1 cellular context compared by ENCODE assay signal in the genomic region with DNA sequence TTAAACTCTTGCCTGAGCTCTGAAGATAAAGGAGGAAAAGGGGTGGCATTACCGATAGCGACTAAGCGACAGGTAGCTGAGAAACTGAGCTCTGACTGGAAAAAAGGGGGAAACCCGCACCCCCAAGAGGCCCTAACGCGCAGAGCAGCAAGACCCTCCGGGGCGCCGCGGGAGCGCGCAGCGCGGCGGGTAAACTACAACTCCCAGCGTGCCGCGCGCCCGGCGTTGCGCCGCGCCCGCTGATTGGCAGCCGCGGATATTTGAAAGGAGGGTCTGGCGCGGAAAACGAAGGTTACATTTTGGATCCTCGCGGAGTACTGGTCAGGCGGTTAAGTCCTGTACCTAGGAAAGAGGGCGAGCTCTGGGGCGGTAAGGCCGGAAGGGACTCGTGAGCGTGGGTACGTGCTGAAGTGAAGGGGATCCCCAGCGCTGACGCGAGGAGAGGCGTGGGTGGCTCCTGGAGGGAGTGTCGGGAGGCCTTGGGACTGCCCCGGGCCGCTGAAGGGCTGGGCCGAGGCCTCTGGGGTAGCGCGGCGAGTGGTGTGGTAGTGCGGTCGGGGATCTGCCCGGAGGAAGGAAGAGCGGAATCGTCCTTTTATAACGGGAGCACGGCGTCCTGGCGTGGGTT.
TF ChIP-seq lines count a peak whose summit lies in the region.

A gene (plus strand): TSS at position 291 of the 628 bp plus-strand sequence. CDS start 468 bp downstream, outside the sequence.

TF ChIP-seq in GM12878, 131 proteins besides CTCF, POLR2A, EP300 and RAD21 (continued from another document):
- peak; percentile 79 for TF ChIP-seq CHD2 (IDR thresholded peaks at IDR 0.05; ENCODE audit: borderline replicate concordance, low read depth, low read length)
- TF ChIP-seq CBX5 (IDR thresholded peaks at IDR 0.05; ENCODE audit: low read depth), result no peak
- TF ChIP-seq ZBED1 (IDR thresholded peaks at IDR 0.05; ENCODE audit: borderline replicate concordance), result no peak
- peak; percentile 17; the same call in 1 of the 2 replicates for TF ChIP-seq RB1 (IDR thresholded peaks at IDR 0.05; ENCODE audit: borderline replicate concordance)
- TF ChIP-seq POU2F2 (IDR thresholded peaks at IDR 0.05; ENCODE audit: borderline replicate concordance, low read depth, low read length), result peak; percentile 10; the same call in 1 of the 3 replicates
- TF ChIP-seq, protein P1, sequence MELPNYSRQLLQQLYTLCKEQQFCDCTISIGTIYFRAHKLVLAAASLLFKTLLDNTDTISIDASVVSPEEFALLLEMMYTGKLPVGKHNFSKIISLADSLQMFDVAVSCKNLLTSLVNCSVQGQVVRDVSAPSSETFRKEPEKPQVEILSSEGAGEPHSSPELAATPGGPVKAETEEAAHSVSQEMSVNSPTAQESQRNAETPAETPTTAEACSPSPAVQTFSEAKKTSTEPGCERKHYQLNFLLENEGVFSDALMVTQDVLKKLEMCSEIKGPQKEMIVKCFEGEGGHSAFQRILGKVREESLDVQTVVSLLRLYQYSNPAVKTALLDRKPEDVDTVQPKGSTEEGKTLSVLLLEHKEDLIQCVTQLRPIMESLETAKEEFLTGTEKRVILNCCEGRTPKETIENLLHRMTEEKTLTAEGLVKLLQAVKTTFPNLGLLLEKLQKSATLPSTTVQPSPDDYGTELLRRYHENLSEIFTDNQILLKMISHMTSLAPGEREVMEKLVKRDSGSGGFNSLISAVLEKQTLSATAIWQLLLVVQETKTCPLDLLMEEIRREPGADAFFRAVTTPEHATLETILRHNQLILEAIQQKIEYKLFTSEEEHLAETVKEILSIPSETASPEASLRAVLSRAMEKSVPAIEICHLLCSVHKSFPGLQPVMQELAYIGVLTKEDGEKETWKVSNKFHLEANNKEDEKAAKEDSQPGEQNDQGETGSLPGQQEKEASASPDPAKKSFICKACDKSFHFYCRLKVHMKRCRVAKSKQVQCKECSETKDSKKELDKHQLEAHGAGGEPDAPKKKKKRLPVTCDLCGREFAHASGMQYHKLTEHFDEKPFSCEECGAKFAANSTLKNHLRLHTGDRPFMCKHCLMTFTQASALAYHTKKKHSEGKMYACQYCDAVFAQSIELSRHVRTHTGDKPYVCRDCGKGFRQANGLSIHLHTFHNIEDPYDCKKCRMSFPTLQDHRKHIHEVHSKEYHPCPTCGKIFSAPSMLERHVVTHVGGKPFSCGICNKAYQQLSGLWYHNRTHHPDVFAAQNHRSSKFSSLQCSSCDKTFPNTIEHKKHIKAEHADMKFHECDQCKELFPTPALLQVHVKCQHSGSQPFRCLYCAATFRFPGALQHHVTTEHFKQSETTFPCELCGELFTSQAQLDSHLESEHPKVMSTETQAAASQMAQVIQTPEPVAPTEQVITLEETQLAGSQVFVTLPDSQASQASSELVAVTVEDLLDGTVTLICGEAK (IDR thresholded peaks at IDR 0.05; ENCODE audit: borderline replicate concordance), result peak; percentile 37; the same call in 1 of the 2 replicates
- no peak for TF ChIP-seq ZNF217 (IDR thresholded peaks at IDR 0.05)
- TF ChIP-seq NBN (IDR thresholded peaks at IDR 0.05), result peak; percentile 84; the same call in 1 of the 2 replicates
- TF ChIP-seq, protein P2, sequence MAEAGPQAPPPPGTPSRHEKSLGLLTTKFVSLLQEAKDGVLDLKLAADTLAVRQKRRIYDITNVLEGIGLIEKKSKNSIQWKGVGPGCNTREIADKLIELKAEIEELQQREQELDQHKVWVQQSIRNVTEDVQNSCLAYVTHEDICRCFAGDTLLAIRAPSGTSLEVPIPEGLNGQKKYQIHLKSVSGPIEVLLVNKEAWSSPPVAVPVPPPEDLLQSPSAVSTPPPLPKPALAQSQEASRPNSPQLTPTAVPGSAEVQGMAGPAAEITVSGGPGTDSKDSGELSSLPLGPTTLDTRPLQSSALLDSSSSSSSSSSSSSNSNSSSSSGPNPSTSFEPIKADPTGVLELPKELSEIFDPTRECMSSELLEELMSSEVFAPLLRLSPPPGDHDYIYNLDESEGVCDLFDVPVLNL (IDR thresholded peaks at IDR 0.05; ENCODE audit: low read depth, low read length), result peak; percentile 94
- TF ChIP-seq, protein P3, sequence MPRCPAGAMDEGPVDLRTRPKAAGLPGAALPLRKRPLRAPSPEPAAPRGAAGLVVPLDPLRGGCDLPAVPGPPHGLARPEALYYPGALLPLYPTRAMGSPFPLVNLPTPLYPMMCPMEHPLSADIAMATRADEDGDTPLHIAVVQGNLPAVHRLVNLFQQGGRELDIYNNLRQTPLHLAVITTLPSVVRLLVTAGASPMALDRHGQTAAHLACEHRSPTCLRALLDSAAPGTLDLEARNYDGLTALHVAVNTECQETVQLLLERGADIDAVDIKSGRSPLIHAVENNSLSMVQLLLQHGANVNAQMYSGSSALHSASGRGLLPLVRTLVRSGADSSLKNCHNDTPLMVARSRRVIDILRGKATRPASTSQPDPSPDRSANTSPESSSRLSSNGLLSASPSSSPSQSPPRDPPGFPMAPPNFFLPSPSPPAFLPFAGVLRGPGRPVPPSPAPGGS (IDR thresholded peaks at IDR 0.05; ENCODE audit: borderline replicate concordance, insufficient read depth, low read depth, low read length, poor library complexity, severe bottlenecking), result peak; percentile 12
